ENCODE assay signal across 16 cellular contexts in the genomic region with DNA sequence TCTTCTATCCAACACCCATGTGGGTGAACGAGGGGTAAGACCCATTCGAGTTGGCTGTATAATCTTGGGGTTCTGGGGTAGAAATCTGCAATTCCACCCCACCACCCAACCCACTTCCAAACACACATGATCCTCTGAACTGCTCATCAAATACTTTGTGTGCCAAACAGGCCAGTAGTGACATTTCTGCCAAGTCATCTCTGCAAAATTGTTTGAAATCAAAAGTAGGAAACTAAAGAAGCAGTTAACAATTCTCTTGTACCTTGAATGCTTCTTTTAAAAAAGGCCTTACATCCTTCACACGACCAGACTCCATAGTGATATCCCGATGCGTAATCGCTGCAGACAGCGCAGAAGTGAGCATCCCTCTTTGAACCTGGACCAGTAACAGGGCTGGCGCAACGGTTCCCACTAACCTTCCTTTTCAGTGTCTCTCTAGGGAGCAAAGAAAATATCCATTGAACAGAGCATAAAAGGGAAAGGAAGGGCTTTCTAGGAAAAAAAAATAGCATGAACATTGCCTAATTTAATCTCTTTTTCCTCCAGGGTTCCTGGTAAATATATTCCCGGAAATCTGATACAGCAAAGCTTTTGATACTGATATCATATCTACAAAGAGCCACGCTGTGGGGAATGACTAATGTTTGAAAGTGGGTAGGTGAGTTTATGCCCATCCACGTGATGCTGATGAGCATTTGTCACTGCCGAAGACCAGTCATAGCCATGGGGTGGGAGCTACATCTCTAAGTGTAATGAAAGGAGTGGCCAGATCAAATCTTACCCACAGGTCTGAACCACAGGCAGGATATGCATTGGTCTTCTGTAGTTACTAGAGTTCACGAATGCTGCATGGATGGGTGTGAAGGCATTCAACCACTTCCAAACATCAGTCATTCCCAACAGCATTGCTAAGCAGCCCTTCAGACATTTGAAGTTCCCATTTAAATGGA. TPM values are rescaled to one million over a fixed set of nuclear protein-coding genes. Genes with fewer than 3 reads are reported as not detected.
DNase-seq lines count a peak whose midpoint lies in the region; ATAC-seq and TF ChIP-seq lines count a peak whose summit lies in the region.
"Had no signal": no experiment of that assay in that cellular context is flagged by ENCODE, and none has a peak within 500 bp of the region (broad histone marks: within the 10 kb centered on the region; RNA-seq: fewer than 3 reads in every experiment).

No MANE protein-coding gene starts in this region.

- H3K27ac ChIP-seq in HEK293 (ENCODE audit: extremely low read depth, low read depth, low read length) (no peak overlapping the region), brain microvascular endothelial cell (no peak overlapping the region)
- H3K27ac ChIP-seq: KMS-11, VCaP had no signal

- H3K36me3 ChIP-seq in HEK293 (ENCODE audit: control insufficient read depth in 2 of 2, insufficient read depth in 1 of 2, low read length in 2 of 2) (no peaks in the 10 kb centered on the region), brain microvascular endothelial cell (replicated peaks) (no peaks in the 10 kb centered on the region)
- H3K36me3 ChIP-seq: adrenal gland had no signal

- 0 out of 2 replicates have a peak, but pooled peaks cover 2% of the 10 kb centered on the region for H3K4me1 ChIP-seq in HEK293 (ENCODE audit: control insufficient read depth, insufficient read depth, low read length)
- H3K4me1 ChIP-seq: adrenal gland had no signal

- CTCF ChIA-PET in HEK293 (lab: Yijun Ruan, JAX): no interaction called here

- DNase-seq in RKO (ENCODE audit: low spot score) (peak; percentile 2), brain microvascular endothelial cell (peak; percentile 12), KG1 (lab: John Stamatoyannopoulos, UW) (no peak), NCI-H774 (lab: John Stamatoyannopoulos, UW) (no peak), left cardiac atrium (no peak)
- peak; percentile 4 for DNase-seq in stimulated activated CD4-positive, alpha-beta T cell treated with anti-CD3 and anti-CD28 coated beads, Interleukin-4, amount 100 ng/mL, for 1 hour
- DNase-seq: CD4-positive, alpha-beta memory T cell; endodermal cell; midbrain; right cardiac atrium; Right ventricle myocardium superior had no signal

- in situ Hi-C loops in brain microvascular endothelial cell (cut with HindIII; ENCODE audit: low pct_ligation_motif_present, low sequenced_read_pairs): no loop called here

- POLR2A ChIA-PET in HEK293 (lab: Yijun Ruan, JAX): no interaction called here

- ATAC-seq in HG02623 (IDR thresholded peaks at IDR 0.05; ENCODE audit: unreplicated experiment) (no peak), left cardiac atrium (no peak)

- H3K4me3 ChIP-seq in HEK293 (ENCODE audit: low read depth, low read length): no peak overlapping the region
- H3K4me3 ChIP-seq in brain microvascular endothelial cell (ENCODE audit: low read depth, low read length): no peak overlapping the region
- H3K4me3 ChIP-seq: adrenal gland had no signal

- no peaks in the 10 kb centered on the region for H3K9me3 ChIP-seq in HEK293 (ENCODE audit: control insufficient read depth, insufficient read depth, low read depth, low read length)
- H3K9me3 ChIP-seq: adrenal gland had no signal

- intact Hi-C loops in left cardiac atrium (cut with DNase I): no loop called here

- TF ChIP-seq CTCF in HEK293 (tag by site-specific recombination; IDR thresholded peaks at IDR 0.05): no peak
- no peak for TF ChIP-seq CTCF in brain microvascular endothelial cell (IDR thresholded peaks at IDR 0.05; ENCODE audit: low read depth, low read length, missing control alignments)

- no peaks in the 10 kb centered on the region for H3K27me3 ChIP-seq in brain microvascular endothelial cell (replicated peaks)
- H3K27me3 ChIP-seq: adrenal gland had no signal

TF ChIP-seq in HEK293, 187 proteins besides CTCF, POLR2A, EP300 and RAD21:
- TF ChIP-seq ZNF701 (tag by site-specific recombination; IDR thresholded peaks at IDR 0.05) (no peak), ZNF404 (tag by site-specific recombination; IDR thresholded peaks at IDR 0.05) (no peak)
- TF ChIP-seq, protein P1, sequence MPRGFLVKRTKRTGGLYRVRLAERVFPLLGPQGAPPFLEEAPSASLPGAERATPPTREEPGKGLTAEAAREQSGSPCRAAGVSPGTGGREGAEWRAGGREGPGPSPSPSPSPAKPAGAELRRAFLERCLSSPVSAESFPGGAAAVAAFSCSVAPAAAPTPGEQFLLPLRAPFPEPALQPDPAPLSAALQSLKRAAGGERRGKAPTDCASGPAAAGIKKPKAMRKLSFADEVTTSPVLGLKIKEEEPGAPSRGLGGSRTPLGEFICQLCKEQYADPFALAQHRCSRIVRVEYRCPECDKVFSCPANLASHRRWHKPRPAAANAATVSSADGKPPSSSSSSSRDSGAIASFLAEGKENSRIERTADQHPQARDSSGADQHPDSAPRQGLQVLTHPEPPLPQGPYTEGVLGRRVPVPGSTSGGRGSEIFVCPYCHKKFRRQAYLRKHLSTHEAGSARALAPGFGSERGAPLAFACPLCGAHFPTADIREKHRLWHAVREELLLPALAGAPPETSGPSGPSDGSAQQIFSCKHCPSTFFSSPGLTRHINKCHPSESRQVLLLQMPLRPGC (tag by site-specific recombination; IDR thresholded peaks at IDR 0.05): no peak
- TF ChIP-seq, protein P2, sequence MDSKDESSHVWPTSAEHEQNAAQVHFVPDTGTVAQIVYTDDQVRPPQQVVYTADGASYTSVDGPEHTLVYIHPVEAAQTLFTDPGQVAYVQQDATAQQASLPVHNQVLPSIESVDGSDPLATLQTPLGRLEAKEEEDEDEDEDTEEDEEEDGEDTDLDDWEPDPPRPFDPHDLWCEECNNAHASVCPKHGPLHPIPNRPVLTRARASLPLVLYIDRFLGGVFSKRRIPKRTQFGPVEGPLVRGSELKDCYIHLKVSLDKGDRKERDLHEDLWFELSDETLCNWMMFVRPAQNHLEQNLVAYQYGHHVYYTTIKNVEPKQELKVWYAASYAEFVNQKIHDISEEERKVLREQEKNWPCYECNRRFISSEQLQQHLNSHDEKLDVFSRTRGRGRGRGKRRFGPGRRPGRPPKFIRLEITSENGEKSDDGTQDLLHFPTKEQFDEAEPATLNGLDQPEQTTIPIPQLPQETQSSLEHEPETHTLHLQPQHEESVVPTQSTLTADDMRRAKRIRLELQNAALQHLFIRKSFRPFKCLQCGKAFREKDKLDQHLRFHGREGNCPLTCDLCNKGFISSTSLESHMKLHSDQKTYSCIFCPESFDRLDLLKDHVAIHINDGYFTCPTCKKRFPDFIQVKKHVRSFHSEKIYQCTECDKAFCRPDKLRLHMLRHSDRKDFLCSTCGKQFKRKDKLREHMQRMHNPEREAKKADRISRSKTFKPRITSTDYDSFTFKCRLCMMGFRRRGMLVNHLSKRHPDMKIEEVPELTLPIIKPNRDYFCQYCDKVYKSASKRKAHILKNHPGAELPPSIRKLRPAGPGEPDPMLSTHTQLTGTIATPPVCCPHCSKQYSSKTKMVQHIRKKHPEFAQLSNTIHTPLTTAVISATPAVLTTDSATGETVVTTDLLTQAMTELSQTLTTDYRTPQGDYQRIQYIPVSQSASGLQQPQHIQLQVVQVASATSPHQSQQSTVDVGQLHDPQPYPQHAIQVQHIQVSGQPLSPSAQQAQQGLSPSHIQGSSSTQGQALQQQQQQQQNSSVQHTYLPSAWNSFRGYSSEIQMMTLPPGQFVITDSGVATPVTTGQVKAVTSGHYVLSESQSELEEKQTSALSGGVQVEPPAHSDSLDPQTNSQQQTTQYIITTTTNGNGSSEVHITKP (tag by site-specific recombination; IDR thresholded peaks at IDR 0.05): peak; percentile 23; the same call in 1 of the 2 replicates
- TF ChIP-seq, protein P3, sequence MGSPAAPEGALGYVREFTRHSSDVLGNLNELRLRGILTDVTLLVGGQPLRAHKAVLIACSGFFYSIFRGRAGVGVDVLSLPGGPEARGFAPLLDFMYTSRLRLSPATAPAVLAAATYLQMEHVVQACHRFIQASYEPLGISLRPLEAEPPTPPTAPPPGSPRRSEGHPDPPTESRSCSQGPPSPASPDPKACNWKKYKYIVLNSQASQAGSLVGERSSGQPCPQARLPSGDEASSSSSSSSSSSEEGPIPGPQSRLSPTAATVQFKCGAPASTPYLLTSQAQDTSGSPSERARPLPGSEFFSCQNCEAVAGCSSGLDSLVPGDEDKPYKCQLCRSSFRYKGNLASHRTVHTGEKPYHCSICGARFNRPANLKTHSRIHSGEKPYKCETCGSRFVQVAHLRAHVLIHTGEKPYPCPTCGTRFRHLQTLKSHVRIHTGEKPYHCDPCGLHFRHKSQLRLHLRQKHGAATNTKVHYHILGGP (tag by site-specific recombination; IDR thresholded peaks at IDR 0.05): peak; percentile 91

RNA-seq across cellular contexts. Expression of a gene that starts 14.2 kb away (rescaled TPM):
- total RNA-seq in left cardiac atrium: 1 to 10 TPM in 1 of 2 donors, under 1 TPM in 1; 0.31 to 1.3 TPM
- total RNA-seq: CD4-positive, alpha-beta memory T cell had no signal

Comparison
In these comparisons a context has a peak if more than half of its experiments do, and no peak if none do; other contexts are left out.
1. DNase-seq: peak in RKO (single experiment), brain microvascular endothelial cell (single experiment) and stimulated activated CD4-positive, alpha-beta T cell treated with anti-CD3 and anti-CD28 coated beads, Interleukin-4, amount 100 ng/mL, for 1 hour (single experiment); none in KG1 (single experiment), NCI-H774 (single experiment) and left cardiac atrium (single experiment).